In the genomic region with DNA sequence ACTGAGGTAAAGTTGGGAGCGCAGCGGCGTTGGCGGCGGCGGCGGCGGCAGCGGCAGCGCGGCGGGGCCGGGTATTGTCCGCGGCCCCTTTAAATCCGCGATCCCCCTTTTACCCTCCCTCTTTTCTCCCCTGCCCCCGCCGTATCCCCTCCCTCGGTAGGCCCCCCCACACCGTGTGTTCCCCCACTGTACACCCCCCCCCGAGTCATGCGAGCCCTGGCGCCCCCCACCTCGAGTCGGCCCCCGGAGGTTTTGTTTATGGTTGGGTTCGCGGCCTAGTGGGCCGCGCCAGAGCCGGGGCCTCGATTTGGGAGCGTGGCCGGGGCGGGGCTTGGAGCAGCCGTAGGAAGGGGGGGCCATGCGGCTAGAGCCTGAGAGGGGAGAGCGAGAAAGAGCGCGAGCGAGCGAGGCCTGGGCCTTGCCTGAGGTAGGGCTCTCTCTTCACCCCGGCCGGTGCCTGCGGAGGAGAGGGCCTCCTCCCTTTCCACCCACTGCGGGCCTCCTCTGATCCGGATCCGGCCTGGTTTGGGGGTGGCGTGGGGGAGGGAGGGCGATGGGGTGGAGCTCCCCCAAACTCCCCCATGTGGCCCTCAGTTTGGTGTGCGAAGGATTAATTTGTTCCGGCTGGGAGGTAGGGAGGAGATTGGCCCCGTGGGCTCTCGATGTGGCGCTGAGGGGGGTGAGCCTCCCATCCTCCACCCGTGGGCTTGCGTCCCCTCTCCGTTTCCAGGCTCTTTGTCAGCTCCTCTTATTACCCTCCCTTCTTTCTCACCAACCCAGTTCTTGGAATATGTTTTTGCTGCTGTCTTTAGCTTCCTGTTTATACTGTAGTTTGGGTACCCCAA, we compare ENCODE assay signal across 1 cellular context.
TF ChIP-seq lines count a peak whose summit lies in the region.

No MANE protein-coding gene starts in this region.

TF ChIP-seq in WTC11, 78 proteins besides CTCF, POLR2A, EP300 and RAD21 (continued from another document):
- TF ChIP-seq, protein P1, sequence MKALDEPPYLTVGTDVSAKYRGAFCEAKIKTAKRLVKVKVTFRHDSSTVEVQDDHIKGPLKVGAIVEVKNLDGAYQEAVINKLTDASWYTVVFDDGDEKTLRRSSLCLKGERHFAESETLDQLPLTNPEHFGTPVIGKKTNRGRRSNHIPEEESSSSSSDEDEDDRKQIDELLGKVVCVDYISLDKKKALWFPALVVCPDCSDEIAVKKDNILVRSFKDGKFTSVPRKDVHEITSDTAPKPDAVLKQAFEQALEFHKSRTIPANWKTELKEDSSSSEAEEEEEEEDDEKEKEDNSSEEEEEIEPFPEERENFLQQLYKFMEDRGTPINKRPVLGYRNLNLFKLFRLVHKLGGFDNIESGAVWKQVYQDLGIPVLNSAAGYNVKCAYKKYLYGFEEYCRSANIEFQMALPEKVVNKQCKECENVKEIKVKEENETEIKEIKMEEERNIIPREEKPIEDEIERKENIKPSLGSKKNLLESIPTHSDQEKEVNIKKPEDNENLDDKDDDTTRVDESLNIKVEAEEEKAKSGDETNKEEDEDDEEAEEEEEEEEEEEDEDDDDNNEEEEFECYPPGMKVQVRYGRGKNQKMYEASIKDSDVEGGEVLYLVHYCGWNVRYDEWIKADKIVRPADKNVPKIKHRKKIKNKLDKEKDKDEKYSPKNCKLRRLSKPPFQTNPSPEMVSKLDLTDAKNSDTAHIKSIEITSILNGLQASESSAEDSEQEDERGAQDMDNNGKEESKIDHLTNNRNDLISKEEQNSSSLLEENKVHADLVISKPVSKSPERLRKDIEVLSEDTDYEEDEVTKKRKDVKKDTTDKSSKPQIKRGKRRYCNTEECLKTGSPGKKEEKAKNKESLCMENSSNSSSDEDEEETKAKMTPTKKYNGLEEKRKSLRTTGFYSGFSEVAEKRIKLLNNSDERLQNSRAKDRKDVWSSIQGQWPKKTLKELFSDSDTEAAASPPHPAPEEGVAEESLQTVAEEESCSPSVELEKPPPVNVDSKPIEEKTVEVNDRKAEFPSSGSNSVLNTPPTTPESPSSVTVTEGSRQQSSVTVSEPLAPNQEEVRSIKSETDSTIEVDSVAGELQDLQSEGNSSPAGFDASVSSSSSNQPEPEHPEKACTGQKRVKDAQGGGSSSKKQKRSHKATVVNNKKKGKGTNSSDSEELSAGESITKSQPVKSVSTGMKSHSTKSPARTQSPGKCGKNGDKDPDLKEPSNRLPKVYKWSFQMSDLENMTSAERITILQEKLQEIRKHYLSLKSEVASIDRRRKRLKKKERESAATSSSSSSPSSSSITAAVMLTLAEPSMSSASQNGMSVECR (CRISPR knock-in tag; IDR thresholded peaks at IDR 0.05; ENCODE audit: borderline replicate concordance) = peak; percentile 53; the same call in 1 of the 2 replicates
- TF ChIP-seq, protein P2, sequence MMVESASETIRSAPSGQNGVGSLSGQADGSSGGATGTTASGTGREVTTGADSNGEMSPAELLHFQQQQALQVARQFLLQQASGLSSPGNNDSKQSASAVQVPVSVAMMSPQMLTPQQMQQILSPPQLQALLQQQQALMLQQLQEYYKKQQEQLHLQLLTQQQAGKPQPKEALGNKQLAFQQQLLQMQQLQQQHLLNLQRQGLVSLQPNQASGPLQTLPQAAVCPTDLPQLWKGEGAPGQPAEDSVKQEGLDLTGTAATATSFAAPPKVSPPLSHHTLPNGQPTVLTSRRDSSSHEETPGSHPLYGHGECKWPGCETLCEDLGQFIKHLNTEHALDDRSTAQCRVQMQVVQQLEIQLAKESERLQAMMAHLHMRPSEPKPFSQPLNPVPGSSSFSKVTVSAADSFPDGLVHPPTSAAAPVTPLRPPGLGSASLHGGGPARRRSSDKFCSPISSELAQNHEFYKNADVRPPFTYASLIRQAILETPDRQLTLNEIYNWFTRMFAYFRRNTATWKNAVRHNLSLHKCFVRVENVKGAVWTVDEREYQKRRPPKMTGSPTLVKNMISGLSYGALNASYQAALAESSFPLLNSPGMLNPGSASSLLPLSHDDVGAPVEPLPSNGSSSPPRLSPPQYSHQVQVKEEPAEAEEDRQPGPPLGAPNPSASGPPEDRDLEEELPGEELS (CRISPR knock-in tag; IDR thresholded peaks at IDR 0.05) = 0 out of 2 replicates have a peak, but pooled peaks have one; percentile 57
